In genomic region chr1:30356839-30357238, GRCh38 we compare ENCODE assay signal across 23 cellular contexts.
"Had no signal": no experiment of that assay in that cellular context is flagged by ENCODE, and none has a peak within 500 bp of the region (broad histone marks: within the 10 kb centered on the region; RNA-seq: fewer than 3 reads in every experiment).

No MANE protein-coding gene starts in this region.

- H3K4me3 ChIP-seq: colonic mucosa, coronary artery, dorsolateral prefrontal cortex, esophagus muscularis mucosa, esophagus squamous epithelium, gastrocnemius medialis, gastroesophageal sphincter, heart left ventricle, heart right ventricle had no signal

- H3K9me3 Mint-ChIP-seq: dendritic cell treated with granulocyte-macrophage colony-stimulating factor and Interleukin-4, amounts not matched to agents 40 ng/mL and 50 ng/mL, for 4 days; effector memory CD8-positive, alpha-beta T cell had no signal

- H3K36me3 ChIP-seq: colonic mucosa, esophagus muscularis mucosa, esophagus squamous epithelium, gastrocnemius medialis, gastroesophageal sphincter, heart left ventricle, heart right ventricle had no signal

- ATAC-seq: effector memory CD8-positive, alpha-beta T cell; esophagus mucosa; foreskin keratinocyte; gastrocnemius medialis; gastroesophageal sphincter; heart left ventricle; heart right ventricle had no signal

- H3K27ac ChIP-seq: colonic mucosa, coronary artery, dorsolateral prefrontal cortex, epithelial cell of prostate, esophagus muscularis mucosa, esophagus squamous epithelium, foreskin keratinocyte, gastrocnemius medialis, gastroesophageal sphincter, heart left ventricle, heart right ventricle had no signal

- H3K4me3 Mint-ChIP-seq: dendritic cell treated with granulocyte-macrophage colony-stimulating factor and Interleukin-4, amounts not matched to agents 40 ng/mL and 50 ng/mL, for 4 days; effector memory CD8-positive, alpha-beta T cell had no signal

- H3K9me3 ChIP-seq: colonic mucosa, esophagus muscularis mucosa, esophagus squamous epithelium, gastrocnemius medialis, gastroesophageal sphincter, heart left ventricle, heart right ventricle had no signal

- DNase-seq: colonic mucosa; cortex of kidney; dermis blood vessel endothelial cell; dorsolateral prefrontal cortex; effector CD4-positive, alpha-beta T cell; effector CD8-positive, alpha-beta T cell; effector memory CD4-positive, alpha-beta T cell; effector memory CD8-positive, alpha-beta T cell; erythroblast; esophagus squamous epithelium; foreskin fibroblast; foreskin keratinocyte; foreskin melanocyte; gastrocnemius medialis; glutamatergic neuron; heart left ventricle; heart right ventricle had no signal

- H3K27me3 ChIP-seq: colonic mucosa, gastrocnemius medialis had no signal

- H3K4me1 ChIP-seq: colonic mucosa, esophagus muscularis mucosa, esophagus squamous epithelium, foreskin keratinocyte, gastrocnemius medialis, gastroesophageal sphincter, heart left ventricle, heart right ventricle had no signal

- H3K27ac Mint-ChIP-seq: dendritic cell treated with granulocyte-macrophage colony-stimulating factor and Interleukin-4, amounts not matched to agents 40 ng/mL and 50 ng/mL, for 4 days; effector memory CD8-positive, alpha-beta T cell had no signal
